21 cellular contexts compared by ENCODE assay signal in genomic region chrX:110162867-110163266, GRCh38.
"Had no signal": no experiment of that assay in that cellular context is flagged by ENCODE, and none has a peak within 500 bp of the region (broad histone marks: within the 10 kb centered on the region; RNA-seq: fewer than 3 reads in every experiment).

No MANE protein-coding gene starts in this region.

- DNase-seq: activated CD4-positive, alpha-beta T cell treated with anti-CD3 and anti-CD28 coated beads, Interleukin-2, amount 10 ng/mL, durations not matched to agents 24 days and 14 days; activated CD4-positive, alpha-beta T cell treated with anti-CD3 and anti-CD28 coated beads, Interleukin-2, amount 50 U/mL, for 4 hours; activated CD8-positive, alpha-beta T cell treated with anti-CD3 and anti-CD28 coated beads for 36 hours; activated effector memory CD4-positive, alpha-beta T cell treated with anti-CD3 and anti-CD28 coated beads, Interleukin-2, amount 50 U/mL, for 16 hours; activated naive CD4-positive, alpha-beta T cell; activated naive CD4-positive, alpha-beta T cell treated with anti-CD3 and anti-CD28 coated beads, Interleukin-2, amount 50 U/mL, for 16 hours; activated naive CD8-positive, alpha-beta T cell treated with anti-CD3 and anti-CD28 coated beads for 36 hours; activated T-cell treated with anti-CD3 and anti-CD28 coated beads, Interleukin-2, amount 50 U/mL, for 1 hour; activated T-cell treated with anti-CD3 and anti-CD28 coated beads, Interleukin-2, amount 50 U/mL, for 72 hours; amniotic stem cell; aorta; NCI-H1048; NCI-H1436; NCI-H1694; NCI-H1930; NCI-H2081 treated with DMSO at 0.1 percent for 48 hours; NCI-H345; Right ventricle myocardium superior; SK-N-SH had no signal

- H3K27ac ChIP-seq: SJSA1 had no signal

- H3K9me3 ChIP-seq: SJSA1, SK-N-SH had no signal

- H3K36me3 ChIP-seq: SJSA1 had no signal

- H3K27me3 ChIP-seq: SJSA1 had no signal

- H3K9me2 ChIP-seq: SK-N-SH had no signal

- H3K4me3 ChIP-seq: SJSA1 had no signal

- H3K4me2 ChIP-seq: SK-N-SH had no signal

- ATAC-seq: activated CD8-positive, alpha-beta T cell treated with anti-CD3 and anti-CD28 coated beads for 36 hours; activated T-cell treated with anti-CD3 and anti-CD28 coated beads, Interleukin-2, amount 50 U/mL, for 72 hours; activated T-helper 17 cell treated with anti-CD3 and anti-CD28 coated beads, Interleukin-2, amount 50 U/mL, for 72 hours had no signal
